ENCODE assay signal across 15 cellular contexts in the genomic region with DNA sequence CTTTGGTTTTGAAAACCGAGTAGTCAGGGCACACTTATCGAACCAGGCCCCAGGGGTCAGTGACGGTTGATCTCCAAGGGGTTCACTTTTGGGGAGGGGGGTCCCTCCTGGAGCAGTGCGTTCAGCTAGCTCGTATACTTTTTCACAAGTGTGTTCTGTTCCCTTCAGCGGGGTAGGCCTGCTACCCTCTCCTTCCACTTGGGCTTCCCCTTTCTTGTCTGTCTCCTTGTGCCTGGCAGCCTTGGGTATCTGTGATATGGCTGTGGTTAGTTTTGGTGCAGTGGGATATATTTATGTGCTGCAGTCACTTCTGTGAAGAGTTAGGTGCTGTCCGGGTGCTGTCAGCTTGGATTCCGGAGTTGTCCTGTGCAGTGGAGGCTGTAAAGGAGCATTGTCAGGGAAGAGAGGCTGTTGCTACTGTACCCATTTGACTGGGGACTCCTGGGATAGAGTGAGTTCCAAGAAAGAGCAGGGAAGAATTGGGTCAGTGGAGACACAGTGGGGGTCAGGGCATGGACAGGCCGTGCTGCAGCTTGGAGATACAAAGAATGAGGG. TPM values are rescaled to one million over a fixed set of nuclear protein-coding genes. Genes with fewer than 3 reads are reported as not detected.
A peak's percentile ranks its signal among the peaks of the same experiment; 100 is the strongest.
DNase-seq lines count a peak whose midpoint lies in the region; ATAC-seq and TF ChIP-seq lines count a peak whose summit lies in the region.
"Had no signal": no experiment of that assay in that cellular context is flagged by ENCODE, and none has a peak within 500 bp of the region (broad histone marks: within the 10 kb centered on the region; RNA-seq: fewer than 3 reads in every experiment).

No MANE protein-coding gene starts in this region.

- H3K36me3 Mint-ChIP-seq in activated CD4-positive, alpha-beta T cell treated with anti-CD3 and anti-CD28 coated beads for 36 hours (ENCODE audit: low read depth), result peaks cover 5% of the 10 kb centered on the region
- H3K36me3 Mint-ChIP-seq in endodermal cell (ENCODE audit: low read depth) (no peaks in the 10 kb centered on the region), mesothelial cell of epicardium (no peaks in the 10 kb centered on the region)
- no peaks in the 10 kb centered on the region for H3K36me3 Mint-ChIP-seq in stimulated activated memory B cell treated with anti-CD40 and anti-IgM and Interleukin-4, amounts not matched to agents 10 μg/mL and 1 μg/mL and 100 μg/mL, for 72 hours

- H3K4me3 ChIP-seq in PC-3 (ENCODE audit: low read length), result no peak overlapping the region
- H3K4me3 ChIP-seq in endodermal cell (ENCODE audit: low read length), result no peak overlapping the region
- H3K4me3 ChIP-seq: pancreas, SJSA1 had no signal

- H3K4me1 ChIP-seq in PC-3 (ENCODE audit: insufficient read depth, low read length) (peaks cover 26% of the 10 kb centered on the region), endodermal cell (ENCODE audit: control insufficient read depth, insufficient read depth, low read length) (peaks cover 5% of the 10 kb centered on the region)

- H3K9me3 Mint-ChIP-seq in activated CD4-positive, alpha-beta T cell treated with anti-CD3 and anti-CD28 coated beads for 36 hours (ENCODE audit: low read depth), result no peaks in the 10 kb centered on the region
- H3K9me3 Mint-ChIP-seq in endodermal cell, result no peaks in the 10 kb centered on the region
- H3K9me3 Mint-ChIP-seq in stimulated activated memory B cell treated with anti-CD40 and anti-IgM and Interleukin-4, amounts not matched to agents 10 μg/mL and 1 μg/mL and 100 μg/mL, for 72 hours, result no peaks in the 10 kb centered on the region
- no peaks in the 10 kb centered on the region for H3K9me3 Mint-ChIP-seq in mesothelial cell of epicardium
- H3K9me3 Mint-ChIP-seq: activated CD4-positive, alpha-beta T cell treated with anti-CD3 and anti-CD28 coated beads, Interleukin-2, amount 10 ng/mL, durations not matched to agents 7 days and 5 days; dendritic cell treated with granulocyte-macrophage colony-stimulating factor and Interleukin-4, amounts not matched to agents 40 ng/mL and 50 ng/mL, for 4 days had no signal

- no peak overlapping the region for H2AFZ ChIP-seq in PC-3 (ENCODE audit: low read length)

- H3K27ac ChIP-seq in PC-3 (ENCODE audit: low read length) (no peak overlapping the region), endodermal cell (ENCODE audit: low read depth, low read length) (no peak overlapping the region)
- H3K27ac ChIP-seq: pancreas, SJSA1 had no signal

- ATAC-seq in activated CD4-positive, alpha-beta T cell treated with anti-CD3 and anti-CD28 coated beads for 36 hours, result peak; percentile 27
- ATAC-seq in PC-3, result no peak
- peak; percentile 79 for ATAC-seq in stimulated activated memory B cell treated with anti-CD40 and anti-IgM and Interleukin-4, amounts not matched to agents 10 μg/mL and 1 μg/mL and 100 μg/mL, for 72 hours
- no peak for ATAC-seq in GM18858 (IDR thresholded peaks at IDR 0.05; ENCODE audit: unreplicated experiment)
- no peak for ATAC-seq in HG02870 (IDR thresholded peaks at IDR 0.05; ENCODE audit: unreplicated experiment)

- no peaks in the 10 kb centered on the region for H3K9me2 ChIP-seq in PC-3 (replicated peaks; ENCODE audit: low read length)

- H3K27ac Mint-ChIP-seq in activated CD4-positive, alpha-beta T cell treated with anti-CD3 and anti-CD28 coated beads for 36 hours, result peak overlapping the region; percentile 87
- peak overlapping the region; percentile 28 for H3K27ac Mint-ChIP-seq in endodermal cell
- peak overlapping the region; percentile 78 for H3K27ac Mint-ChIP-seq in stimulated activated memory B cell treated with anti-CD40 and anti-IgM and Interleukin-4, amounts not matched to agents 10 μg/mL and 1 μg/mL and 100 μg/mL, for 72 hours
- no peak overlapping the region for H3K27ac Mint-ChIP-seq in mesothelial cell of epicardium
- H3K27ac Mint-ChIP-seq: activated CD4-positive, alpha-beta T cell treated with anti-CD3 and anti-CD28 coated beads, Interleukin-2, amount 10 ng/mL, durations not matched to agents 7 days and 5 days; dendritic cell treated with granulocyte-macrophage colony-stimulating factor and Interleukin-4, amounts not matched to agents 40 ng/mL and 50 ng/mL, for 4 days had no signal

- no peaks in the 10 kb centered on the region for H3F3A ChIP-seq in PC-3 (ENCODE audit: low read length, unreplicated experiment)

- H3K79me2 ChIP-seq in PC-3 (ENCODE audit: low read length), result peaks cover 36% of the 10 kb centered on the region

- no peak for DNase-seq in activated CD4-positive, alpha-beta T cell treated with anti-CD3 and anti-CD28 coated beads for 36 hours
- no peak for DNase-seq in activated CD4-positive, alpha-beta T cell treated with anti-CD3 and anti-CD28 coated beads for 48 hours
- DNase-seq in PC-3 (no peak), endodermal cell (no peak), mesothelial cell of epicardium (ENCODE audit: low spot score in 2 of 2, unreplicated experiment in 2 of 2) (no peak)
- DNase-seq: activated CD4-positive, alpha-beta T cell treated with anti-CD3 and anti-CD28 coated beads, Interleukin-2, amount 10 ng/mL, durations not matched to agents 7 days and 5 days; DMS79 treated with DMSO at 0.1 percent for 48 hours; NCI-H446; stimulated activated CD4-positive, alpha-beta T cell treated with anti-CD3 and anti-CD28 coated beads, Interleukin-4, amount 100 ng/mL, for 4 hours had no signal

- H3K4me1 Mint-ChIP-seq in activated CD4-positive, alpha-beta T cell treated with anti-CD3 and anti-CD28 coated beads for 36 hours, result peaks cover 58% of the 10 kb centered on the region
- H3K4me1 Mint-ChIP-seq in endodermal cell (peaks cover 9% of the 10 kb centered on the region), mesothelial cell of epicardium (peaks cover 8% of the 10 kb centered on the region)
- H3K4me1 Mint-ChIP-seq in stimulated activated memory B cell treated with anti-CD40 and anti-IgM and Interleukin-4, amounts not matched to agents 10 μg/mL and 1 μg/mL and 100 μg/mL, for 72 hours, result peaks cover 71% of the 10 kb centered on the region

- CTCF ChIA-PET in activated CD4-positive, alpha-beta T cell treated with anti-CD3 and anti-CD28 coated beads for 36 hours (lab: Charles Lee), result interaction anchor here (1.2 to 2.8 kb wide), 3 partner anchors 24 to 34 kb away, joined by 3 to 15 read pairs (median 4); no protein-coding TSS in a partner anchor
- CTCF ChIA-PET in PC-3 (lab: Charles Lee), result interaction anchor here (0.6 kb wide), 1 partner anchor 154 kb away, joined by 3 read pairs; no protein-coding TSS in a partner anchor

- no peaks in the 10 kb centered on the region for H3K27me3 ChIP-seq in PC-3 (ENCODE audit: low read length)
- no peaks in the 10 kb centered on the region for H3K27me3 ChIP-seq in endodermal cell (ENCODE audit: control insufficient read depth, insufficient read depth, low read length, poor library complexity, severe bottlenecking)
- H3K27me3 ChIP-seq: pancreas, SJSA1 had no signal

- WGBS in endodermal cell (ENCODE audit: insufficient coverage in 1 of 2, insufficient read length in 1 of 2), 2 experiments, result 89 to 93% methylated on average over 6 to 9 of the region's 9 CpGs

- peak overlapping the region; percentile 47 for H3K4me3 Mint-ChIP-seq in activated CD4-positive, alpha-beta T cell treated with anti-CD3 and anti-CD28 coated beads for 36 hours
- H3K4me3 Mint-ChIP-seq in endodermal cell, result no peak overlapping the region
- H3K4me3 Mint-ChIP-seq in stimulated activated memory B cell treated with anti-CD40 and anti-IgM and Interleukin-4, amounts not matched to agents 10 μg/mL and 1 μg/mL and 100 μg/mL, for 72 hours, result peak overlapping the region; percentile 35
- H3K4me3 Mint-ChIP-seq in mesothelial cell of epicardium, result no peak overlapping the region
- H3K4me3 Mint-ChIP-seq: activated CD4-positive, alpha-beta T cell treated with anti-CD3 and anti-CD28 coated beads, Interleukin-2, amount 10 ng/mL, durations not matched to agents 7 days and 5 days; dendritic cell treated with granulocyte-macrophage colony-stimulating factor and Interleukin-4, amounts not matched to agents 40 ng/mL and 50 ng/mL, for 4 days had no signal

- H3K27me3 Mint-ChIP-seq in activated CD4-positive, alpha-beta T cell treated with anti-CD3 and anti-CD28 coated beads for 36 hours, result no peaks in the 10 kb centered on the region
- no peaks in the 10 kb centered on the region for H3K27me3 Mint-ChIP-seq in endodermal cell (ENCODE audit: insufficient read depth)
- no peaks in the 10 kb centered on the region for H3K27me3 Mint-ChIP-seq in stimulated activated memory B cell treated with anti-CD40 and anti-IgM and Interleukin-4, amounts not matched to agents 10 μg/mL and 1 μg/mL and 100 μg/mL, for 72 hours
- H3K27me3 Mint-ChIP-seq in mesothelial cell of epicardium (ENCODE audit: low read depth), result no peaks in the 10 kb centered on the region
- H3K27me3 Mint-ChIP-seq: activated CD4-positive, alpha-beta T cell treated with anti-CD3 and anti-CD28 coated beads, Interleukin-2, amount 10 ng/mL, durations not matched to agents 7 days and 5 days had no signal

- H3K9me3 ChIP-seq in PC-3 (ENCODE audit: low read length), result no peaks in the 10 kb centered on the region
- H3K9me3 ChIP-seq in endodermal cell (ENCODE audit: control insufficient read depth, low read length), result no peaks in the 10 kb centered on the region
- H3K9me3 ChIP-seq: pancreas, SJSA1 had no signal

- no peak for TF ChIP-seq CTCF in PC-3 (conservative IDR thresholded peaks at IDR 0.05; ENCODE audit: low read depth, low read length)
- no peak for TF ChIP-seq CTCF in endodermal cell (conservative IDR thresholded peaks at IDR 0.05)
- no peak for TF ChIP-seq CTCF in mesothelial cell of epicardium (IDR thresholded peaks at IDR 0.05; ENCODE audit: unreplicated experiment)

- POLR2A ChIA-PET in activated CD4-positive, alpha-beta T cell treated with anti-CD3 and anti-CD28 coated beads for 36 hours (lab: Charles Lee), result no interaction called here
- POLR2A ChIA-PET in PC-3 (lab: Charles Lee; ENCODE audit: unreplicated experiment), result interaction anchor here (0.5 kb wide), 1 partner anchor 17 kb away, joined by 3 read pairs; no protein-coding TSS in a partner anchor

- intact Hi-C loops in activated CD4-positive, alpha-beta T cell treated with anti-CD3 and anti-CD28 coated beads for 36 hours (cut with DNase I, micrococcal nuclease), result loop anchor here in 1 of 2 experiments (2.0 kb wide), 1 partner anchor 23 kb away; no protein-coding TSS in a partner anchor
- intact Hi-C loops in PC-3 (cut with micrococcal nuclease), result loop anchor here (2.0 kb wide), 2 partner anchors 17 to 29 kb away; partner anchors contain the start of gene ADARB1

- H3K36me3 ChIP-seq in PC-3 (ENCODE audit: low read depth, low read length) (no peaks in the 10 kb centered on the region), endodermal cell (ENCODE audit: control insufficient read depth, insufficient read depth, low read length) (no peaks in the 10 kb centered on the region)
- H3K36me3 ChIP-seq: pancreas, SJSA1 had no signal

- H4K20me1 ChIP-seq in PC-3 (ENCODE audit: low read length), result no peaks in the 10 kb centered on the region

- H3K4me2 ChIP-seq in PC-3 (ENCODE audit: low read length), result peak overlapping the region; percentile 20; the same call in 1 of the 2 replicates

- BruUV-seq in PC-3 (replicated peaks; lab: Mats Ljungman, UMichigan), result no TSS peak

- H3K9ac ChIP-seq in PC-3 (ENCODE audit: low read length) (no peak overlapping the region), endodermal cell (ENCODE audit: extremely low read depth, low read length, poor library complexity, severe bottlenecking) (no peak overlapping the region)

RNA-seq across cellular contexts. Expression of gene ADARB1, which starts 29.7 kb away (rescaled TPM):
- 10 to 100 TPM; 32.8 to 37.7 TPM for total RNA-seq in activated CD4-positive, alpha-beta T cell treated with anti-CD3 and anti-CD28 coated beads for 36 hours
- total RNA-seq in PC-3 (2014; rRNA removed) (14.1 and 21.0 TPM in 2 replicates), endodermal cell (10 to 100 TPM; 11.5 to 20.1 TPM), mesothelial cell of epicardium (22.7 to 27.9 TPM (median 26.5 TPM) in 3 replicates)
- 8.1 TPM for polyA plus RNA-seq in endodermal cell (2013, experiment 1 of 2)
- polyA plus RNA-seq in endodermal cell (2013, experiment 2 of 2), result 9.4 TPM

Comparison
In these comparisons a context has a peak if more than half of its experiments do, and no peak if none do; other contexts are left out.
1. ATAC-seq: peak in activated CD4-positive, alpha-beta T cell treated with anti-CD3 and anti-CD28 coated beads for 36 hours (single experiment) and stimulated activated memory B cell treated with anti-CD40 and anti-IgM and Interleukin-4, amounts not matched to agents 10 μg/mL and 1 μg/mL and 100 μg/mL, for 72 hours (single experiment); none in PC-3 (single experiment), GM18858 (single experiment) and HG02870 (single experiment).
2. H3K4me3 Mint-ChIP-seq: peak in activated CD4-positive, alpha-beta T cell treated with anti-CD3 and anti-CD28 coated beads for 36 hours (single experiment) and stimulated activated memory B cell treated with anti-CD40 and anti-IgM and Interleukin-4, amounts not matched to agents 10 μg/mL and 1 μg/mL and 100 μg/mL, for 72 hours (single experiment); none in endodermal cell (single experiment) and mesothelial cell of epicardium (single experiment).